ENCODE assay signal across 8 cellular contexts in the genomic region with DNA sequence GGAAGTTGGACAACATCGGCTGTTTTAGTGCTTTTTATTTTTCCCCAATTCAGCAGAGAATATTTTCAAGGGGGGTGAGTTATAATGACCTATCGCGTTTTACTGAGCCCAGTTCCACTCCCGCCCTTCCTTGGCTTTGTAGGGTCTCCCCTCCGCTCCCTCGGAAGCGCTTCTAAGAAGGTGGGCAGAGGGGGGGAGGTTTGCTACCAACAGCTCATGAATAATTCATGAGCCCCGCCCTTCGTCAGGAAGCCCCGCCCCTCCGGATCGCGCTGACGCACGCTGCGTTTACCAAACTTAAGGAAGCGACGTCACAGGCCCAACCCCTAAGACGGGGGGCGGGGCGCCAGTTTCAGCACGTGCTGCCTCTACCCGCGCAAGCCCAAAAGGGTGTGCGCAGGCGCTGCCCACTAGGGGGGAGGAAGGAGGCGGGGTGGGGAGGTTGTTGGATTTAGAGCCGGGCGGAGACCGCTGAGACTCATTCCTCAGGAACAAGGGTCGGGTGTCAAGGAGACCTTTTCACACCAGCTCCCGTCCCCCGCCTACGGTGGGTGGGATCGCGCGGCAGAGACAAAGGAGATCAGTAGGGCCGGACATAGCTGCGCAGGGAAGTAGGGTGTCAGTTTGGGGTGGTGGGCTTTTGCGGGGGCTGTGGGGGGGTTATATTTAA. TPM values are rescaled to one million over a fixed set of nuclear protein-coding genes. Genes with fewer than 3 reads are reported as not detected.
DNase-seq lines count a peak whose midpoint lies in the region; ATAC-seq and TF ChIP-seq lines count a peak whose summit lies in the region.

No MANE protein-coding gene starts in this region.

- TF ChIP-seq CTCF in GM12865 (IDR thresholded peaks at IDR 0.05; ENCODE audit: insufficient read depth, low read depth, low read length, missing control alignments) (no peak), heart left ventricle (IDR thresholded peaks at IDR 0.05) (peak in 6 of 12 donors; percentile 11 to 39 (median 20)), transverse colon (IDR thresholded peaks at IDR 0.05) (peak in 4 of 5 experiments; percentile 28 to 73 (median 50))

- in situ Hi-C loops in transverse colon (cut with MboI; ENCODE audit: low pct_ligation_motif_present in 1 of 4, low pct_unique_long_range_greater_than_20kb in 1 of 4, low sequenced_read_pairs in 3 of 4), result no loop called here

- POLR2A ChIA-PET in T-cell (lab: Charles Lee), result interaction anchor here (0.6 to 1.4 kb wide), 11 partner anchors 21 to 727 kb away, joined by 3 to 5 read pairs (median 3); partner anchors contain the start of genes LAMTOR4 (in 1 of the 2), MOSPD3 (in 1 of the 2) and UFSP1 (in 1 of the 2)

- intact Hi-C loops in heart left ventricle (cut with DNase I) (no loop called here), transverse colon (cut with DNase I; ENCODE audit: low total_unique reads) (no loop called here)

- H3K27ac Mint-ChIP-seq in T-cell, result peak overlapping the region; percentile 100

- H4K91ac ChIP-seq in trophoblast cell (ENCODE audit: low read depth, low read length), result peak overlapping the region; percentile 96

- 0 to 1% (median 1%) methylated on average over 28 to 40 of the region's 40 CpGs for WGBS in heart left ventricle, 4 donors
- no CpG with 5 or more reads among the region's 40 CpGs for WGBS in trophoblast cell (ENCODE audit: extremely low coverage, insufficient coverage, insufficient read length)
- WGBS in transverse colon (ENCODE audit: low coverage in 1 of 2), 2 donors, result 0% methylated on average over 17 to 32 of the region's 40 CpGs

- TF ChIP-seq POLR2A in heart left ventricle (IDR thresholded peaks at IDR 0.05), result peak in 1 of 2 donors; percentile 72
- peak; percentile 76 for TF ChIP-seq POLR2A in transverse colon (IDR thresholded peaks at IDR 0.05)

- no peaks in the 10 kb centered on the region for H3K9me3 Mint-ChIP-seq in T-cell

- peak overlapping the region; percentile 83 for H2BK120ac ChIP-seq in trophoblast cell (ENCODE audit: insufficient read depth, low read length, poor library complexity)

- H3K79me1 ChIP-seq in trophoblast cell (ENCODE audit: low read length), result peaks cover 19% of the 10 kb centered on the region

- peak overlapping the region; percentile 89 for H4K8ac ChIP-seq in trophoblast cell (ENCODE audit: low read depth, low read length)

- peak overlapping the region; percentile 95 for H3K18ac ChIP-seq in trophoblast cell (ENCODE audit: low read length)

- CTCF ChIA-PET in T-cell (lab: Charles Lee), result interaction anchor here in 1 of 2 donors (0.5 to 1.1 kb wide), 4 partner anchors 21 to 276 kb away, joined by 3 read pairs; no protein-coding TSS in a partner anchor

- peak overlapping the region; percentile 95 for H3K9ac ChIP-seq in trophoblast cell (ENCODE audit: low read length)

- H4K12ac ChIP-seq in trophoblast cell (ENCODE audit: low read depth, low read length), result peak overlapping the region; percentile 88

- peak overlapping the region; percentile 91 for H3K14ac ChIP-seq in trophoblast cell (ENCODE audit: low read length)

- no peak overlapping the region for H3K23ac ChIP-seq in trophoblast cell (ENCODE audit: low read length)

- no peak overlapping the region for H2BK12ac ChIP-seq in trophoblast cell (ENCODE audit: low read length)

- H3K36me3 Mint-ChIP-seq in T-cell, result peaks cover 18% of the 10 kb centered on the region

- H3K27me3 ChIP-seq in heart left ventricle, result no peaks in the 10 kb centered on the region
- no peaks in the 10 kb centered on the region for H3K27me3 ChIP-seq in trophoblast cell (ENCODE audit: insufficient read depth, low read length)
- H3K27me3 ChIP-seq in transverse colon, result no peaks in the 10 kb centered on the region

- peaks cover 0 to 30% (median 15%) of the 10 kb centered on the region in 9 donors for H3K36me3 ChIP-seq in heart left ventricle
- H3K36me3 ChIP-seq in trophoblast cell (ENCODE audit: control insufficient read depth in 1 of 2, insufficient read depth in 2 of 2, low read length in 2 of 2), result peaks cover 26 to 28% of the 10 kb centered on the region in 2 experiments
- peaks cover 0 to 11% (median 0%) of the 10 kb centered on the region in 4 donors for H3K36me3 ChIP-seq in transverse colon

- H3K9me3 ChIP-seq in heart left ventricle, result no peaks in the 10 kb centered on the region
- peaks cover 2% of the 10 kb centered on the region for H3K9me3 ChIP-seq in trophoblast cell (ENCODE audit: insufficient read depth, low read depth, low read length)
- H3K9me3 ChIP-seq in transverse colon, result no peaks in the 10 kb centered on the region

- TF ChIP-seq EP300 in transverse colon (IDR thresholded peaks at IDR 0.05; ENCODE audit: low read depth), result peak; percentile 66

- peak overlapping the region; percentile 38 for H2AK5ac ChIP-seq in trophoblast cell (ENCODE audit: low read length)

- peak overlapping the region; percentile 96 to 100 (median 99) for H3K27ac ChIP-seq in heart left ventricle
- peak overlapping the region; percentile 99 for H3K27ac ChIP-seq in trophoblast cell (ENCODE audit: low read depth, low read length)
- peak overlapping the region; percentile 97 to 100 (median 100) for H3K27ac ChIP-seq in transverse colon

- H3K4me3 Mint-ChIP-seq in T-cell, result peak overlapping the region; percentile 94 to 97 (median 95)

- H3K4me1 Mint-ChIP-seq in T-cell, result peaks cover 41 to 58% (median 47%) of the 10 kb centered on the region in 3 donors

- H3K27me3 Mint-ChIP-seq in T-cell, result no peaks in the 10 kb centered on the region

- H3K4me1 ChIP-seq in heart left ventricle (peaks cover 0 to 47% (median 30%) of the 10 kb centered on the region in 12 donors), trophoblast cell (ENCODE audit: control insufficient read depth in 1 of 2, insufficient read depth in 2 of 2, low read length in 2 of 2) (peaks cover 15 to 16% of the 10 kb centered on the region in 2 experiments), transverse colon (peaks cover 12 to 30% (median 23%) of the 10 kb centered on the region in 4 donors)

- H2BK5ac ChIP-seq in trophoblast cell (ENCODE audit: low read depth, low read length, poor library complexity), result peak overlapping the region; percentile 92

- H3K4me2 ChIP-seq in trophoblast cell (ENCODE audit: low read length), result peak overlapping the region; percentile 97

- no peak overlapping the region for H2AFZ ChIP-seq in trophoblast cell (ENCODE audit: insufficient read depth, low read length, poor library complexity)

- H3K4ac ChIP-seq in trophoblast cell (ENCODE audit: low read depth, low read length), result peak overlapping the region; percentile 89

- peak; percentile 54 for ATAC-seq in HG02840 (IDR thresholded peaks at IDR 0.05; ENCODE audit: low FRiP score, unreplicated experiment)
- peak; percentile 58 to 73 (median 66) for ATAC-seq in T-cell (replicated peaks in 1 of 4)
- ATAC-seq in heart left ventricle, result peak; percentile 83 to 87 (median 86)

- H3K4me3 ChIP-seq in GM12865 (ENCODE audit: low read depth, low read length) (peak overlapping the region; percentile 64), heart left ventricle (peak overlapping the region; percentile 66 to 99 (median 90)), trophoblast cell (ENCODE audit: low read depth, low read length) (peak overlapping the region; percentile 87), transverse colon (peak overlapping the region; percentile 72 to 97 (median 90))

- peaks cover 13% of the 10 kb centered on the region for H3K79me2 ChIP-seq in trophoblast cell (ENCODE audit: control insufficient read depth, insufficient read depth, low read length, poor library complexity)

- DNase-seq in GM12865 (ENCODE audit: low read depth) (peak; percentile 100), NCI-H146 (lab: John Stamatoyannopoulos, UW) (peak; percentile 100), T-cell (peak; percentile 100), amniotic epithelial cell (ENCODE audit: low read depth) (peak; percentile 98), heart left ventricle (peak; percentile 100), trophoblast cell (peak; percentile 100), transverse colon (peak; percentile 100)

RNA-seq across cellular contexts. Expression of gene MEPCE, which starts 0.5 kb away (rescaled TPM):
- total RNA-seq in T-cell (10 to 100 TPM; 50.6 to 63.2 (median 60.3) TPM), heart left ventricle (10 to 100 TPM; 15.8 to 30.3 (median 21.5) TPM), transverse colon (10 to 100 TPM; 25.9 to 41.9 (median 30.5) TPM)
- polyA plus RNA-seq in heart left ventricle, result 10 to 100 TPM; 14.6 to 24.5 TPM
- 21.4 and 21.7 TPM in 2 replicates for polyA plus RNA-seq in trophoblast cell (2013)

RNA-seq across cellular contexts. Expression of gene ZCWPW1, which starts 0.6 kb away (rescaled TPM):
- total RNA-seq in T-cell, result 10 to 100 TPM in 3 of 5 donors, 1 to 10 TPM in 2; 6.9 to 13.9 (median 12.0) TPM
- total RNA-seq in heart left ventricle, result 1 to 10 TPM; 2.8 to 6.2 (median 3.7) TPM
- 1 to 10 TPM; 5.1 to 6.4 TPM for polyA plus RNA-seq in heart left ventricle
- 1.6 and 2.0 TPM in 2 replicates for polyA plus RNA-seq in trophoblast cell (2013)
- total RNA-seq in transverse colon, result 1 to 10 TPM in 1 of 4 donors, under 1 TPM in 2, not detected in 1; 0.68 to 2.4 (median 0.80) TPM

RNA-seq across cellular contexts. Expression of gene PPP1R35, which starts 7.2 kb away (rescaled TPM):
- total RNA-seq in T-cell, result 100 to 1,000 TPM in 2 of 5 donors, 10 to 100 TPM in 3; 32.8 to 117 (median 98.6) TPM
- 10 to 100 TPM in 8 of 9 donors, 1 to 10 TPM in 1; 9.6 to 26.8 (median 12.4) TPM for total RNA-seq in heart left ventricle
- polyA plus RNA-seq in heart left ventricle, result 10 to 100 TPM; 17.7 to 28.4 TPM
- 42.2 and 45.3 TPM in 2 replicates for polyA plus RNA-seq in trophoblast cell (2013)
- total RNA-seq in transverse colon, result 10 to 100 TPM; 17.1 to 98.4 (median 37.2) TPM

RNA-seq across cellular contexts. Expression of gene SPACDR, which starts 35.0 kb away (rescaled TPM):
- total RNA-seq in T-cell (1 to 10 TPM; 1.3 to 4.0 (median 3.3) TPM), heart left ventricle (under 1 TPM in 5 of 9 donors, not detected in 4; 0.27 to 0.77 (median 0.39) TPM), transverse colon (not detected)
- under 1 TPM; 0.61 to 0.78 TPM for polyA plus RNA-seq in heart left ventricle
- 1.1 TPM in 2 replicates for polyA plus RNA-seq in trophoblast cell (2013)

RNA-seq across cellular contexts. Expression of gene TSC22D4, which starts 49.9 kb away (rescaled TPM):
- total RNA-seq in T-cell (100 to 1,000 TPM in 4 of 5 donors, 10 to 100 TPM in 1; 85.2 to 160 (median 148) TPM), heart left ventricle (10 to 100 TPM; 41.8 to 55.5 (median 49.0) TPM), transverse colon (100 to 1,000 TPM in 1 of 4 donors, 10 to 100 TPM in 3; 41.6 to 101 (median 67.6) TPM)
- polyA plus RNA-seq in heart left ventricle, result 10 to 100 TPM; 42.2 to 47.0 TPM
- polyA plus RNA-seq in trophoblast cell (2013), result 24.3 and 24.6 TPM in 2 replicates

Comparison
In these comparisons a context has a peak if more than half of its experiments do, and no peak if none do; other contexts are left out.
1. Peak in every context shown above with its lines: DNase-seq, ATAC-seq, H3K4me3 ChIP-seq and H3K27ac ChIP-seq.